13 cellular contexts compared by ENCODE assay signal in genomic region chr1:109748311-109748710, GRCh38. TPM values are rescaled to one million over a fixed set of nuclear protein-coding genes. Genes with fewer than 3 reads are reported as not detected.
"Had no signal": no experiment of that assay in that cellular context is flagged by ENCODE, and none has a peak within 500 bp of the region (broad histone marks: within the 10 kb centered on the region; RNA-seq: fewer than 3 reads in every experiment).

No MANE protein-coding gene starts in this region.

RNA-seq across cellular contexts. Expression of gene EPS8L3, which starts 15.4 kb away (rescaled TPM):
- total RNA-seq: activated B cell treated with CpG ODN at 0.5 μM for 24 hours; activated CD4-positive, alpha-beta memory T cell treated with anti-CD3 and anti-CD28 coated beads for 36 hours; activated CD4-positive, alpha-beta memory T cell treated with anti-CD3 and anti-CD28 coated beads, Interleukin-2, amount 10 ng/mL, durations not matched to agents 7 days and 5 days; activated CD4-positive, alpha-beta T cell treated with anti-CD3 and anti-CD28 coated beads for 36 hours; activated CD4-positive, alpha-beta T cell treated with anti-CD3 and anti-CD28 coated beads, Interleukin-2, amount 10 ng/mL, durations not matched to agents 24 days and 14 days; activated CD4-positive, alpha-beta T cell treated with anti-CD3 and anti-CD28 coated beads, Interleukin-2, amount 10 ng/mL, durations not matched to agents 7 days and 5 days; activated CD8-positive, alpha-beta memory T cell treated with anti-CD3 and anti-CD28 coated beads for 36 hours; activated CD8-positive, alpha-beta memory T cell treated with anti-CD3 and anti-CD28 coated beads, Interleukin-2, amount 10 ng/mL, durations not matched to agents 7 days and 5 days; activated CD8-positive, alpha-beta T cell treated with anti-CD3 and anti-CD28 coated beads for 36 hours; activated CD8-positive, alpha-beta T cell treated with anti-CD3 and anti-CD28 coated beads, Interleukin-2, amount 10 ng/mL, durations not matched to agents 7 days and 5 days; T-helper 1 cell treated with Interleukin-12 subunit alpha and Interleukin-12 subunit beta and Interleukin-4 antibody, amounts not matched to agents 30 ng/mL and 1 ng/mL, for 36 hours; T-helper 17 cell; T-helper 2 cell treated with Interferon-gamma antibody and Interleukin-4, amounts not matched to agents 100 ng/mL and 5 ng/mL, for 36 hours had no signal

RNA-seq across cellular contexts. Expression of gene GSTM5, which starts 36.3 kb away (rescaled TPM):
- total RNA-seq: activated CD4-positive, alpha-beta memory T cell treated with anti-CD3 and anti-CD28 coated beads for 36 hours; activated CD4-positive, alpha-beta memory T cell treated with anti-CD3 and anti-CD28 coated beads, Interleukin-2, amount 10 ng/mL, durations not matched to agents 7 days and 5 days; activated CD8-positive, alpha-beta memory T cell treated with anti-CD3 and anti-CD28 coated beads for 36 hours; activated CD8-positive, alpha-beta memory T cell treated with anti-CD3 and anti-CD28 coated beads, Interleukin-2, amount 10 ng/mL, durations not matched to agents 7 days and 5 days; T-helper 1 cell treated with Interleukin-12 subunit alpha and Interleukin-12 subunit beta and Interleukin-4 antibody, amounts not matched to agents 30 ng/mL and 1 ng/mL, for 36 hours had no signal
